In the genomic region with DNA sequence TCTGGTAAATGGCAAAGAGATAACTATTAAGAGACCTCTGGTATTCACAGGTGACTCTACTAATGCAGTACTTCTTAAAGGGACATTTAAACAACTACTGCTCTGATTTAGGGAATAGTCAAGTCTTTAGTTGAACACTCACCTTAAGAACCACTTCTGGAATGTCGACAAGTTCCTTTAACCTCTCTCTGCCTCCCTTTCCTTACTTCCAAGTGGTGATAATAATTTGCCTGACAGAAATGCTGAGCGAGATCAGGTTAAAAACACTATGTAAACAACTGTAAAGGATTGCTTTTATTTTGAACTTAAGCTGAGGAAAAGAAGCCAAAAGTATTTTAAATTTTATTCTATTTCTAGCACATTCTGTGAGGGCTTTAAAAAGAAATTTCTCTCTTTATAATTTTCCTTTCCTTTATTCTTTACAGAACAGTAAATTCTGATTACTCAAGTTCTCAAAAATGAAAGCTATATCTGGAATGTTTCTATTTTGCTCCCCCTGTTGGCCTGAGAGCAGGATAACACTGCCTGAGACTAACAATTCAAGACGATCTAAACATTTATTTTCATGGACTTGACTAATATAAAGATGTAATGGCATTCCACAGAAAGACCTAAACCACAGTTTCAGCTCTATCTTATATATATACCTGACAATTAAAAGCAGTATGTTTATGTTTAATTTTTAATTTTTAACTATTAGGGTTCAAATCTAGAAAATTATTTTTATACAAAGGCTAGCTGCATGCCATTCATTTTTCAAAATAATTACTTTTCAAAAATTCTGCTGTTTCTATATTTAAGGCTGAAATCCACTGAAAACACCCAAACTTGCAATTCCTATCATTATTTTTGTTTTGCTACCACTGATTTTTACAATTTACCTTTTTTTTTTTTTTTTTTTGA, we compare ENCODE assay signal across 2 cellular contexts.
TF ChIP-seq lines count a peak whose summit lies in the region.

No MANE protein-coding gene starts in this region.

TF ChIP-seq in SK-N-SH, 30 proteins besides CTCF, POLR2A, EP300 and RAD21 (continued from another document):
- TF ChIP-seq, protein P1, sequence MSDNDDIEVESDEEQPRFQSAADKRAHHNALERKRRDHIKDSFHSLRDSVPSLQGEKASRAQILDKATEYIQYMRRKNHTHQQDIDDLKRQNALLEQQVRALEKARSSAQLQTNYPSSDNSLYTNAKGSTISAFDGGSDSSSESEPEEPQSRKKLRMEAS (IDR thresholded peaks at IDR 0.05; ENCODE audit: low read depth), result no peak
- TF ChIP-seq POLR2AphosphoS5 (IDR thresholded peaks at IDR 0.05; ENCODE audit: low read depth, low read length), result 0 out of 2 replicates have a peak, but pooled peaks have one; percentile 0
- TF ChIP-seq RFX5 (IDR thresholded peaks at IDR 0.05; ENCODE audit: low read length), result no peak
- TF ChIP-seq JUND (IDR thresholded peaks at IDR 0.05), result 0 out of 2 replicates have a peak, but pooled peaks have one; percentile 21
- no peak for TF ChIP-seq YY1 (IDR thresholded peaks at IDR 0.05; ENCODE audit: low read depth)
- TF ChIP-seq GATA2 (CRISPR knock-in tag; IDR thresholded peaks at IDR 0.05), result no peak
- 0 out of 2 replicates have a peak, but pooled peaks have one; percentile 12 for TF ChIP-seq FOSL2 (IDR thresholded peaks at IDR 0.05; ENCODE audit: borderline replicate concordance, low read depth)
- peak; percentile 8; the same call in 1 of the 2 replicates for TF ChIP-seq TCF12 (IDR thresholded peaks at IDR 0.05)
- no peak for TF ChIP-seq FOXJ3 (CRISPR knock-in tag; IDR thresholded peaks at IDR 0.05)
- TF ChIP-seq NFIC (IDR thresholded peaks at IDR 0.05; ENCODE audit: borderline replicate concordance), result no peak
- TF ChIP-seq TEAD4 (IDR thresholded peaks at IDR 0.05; ENCODE audit: borderline replicate concordance, insufficient read depth), result 0 out of 2 replicates have a peak, but pooled peaks have one; percentile 9
- TF ChIP-seq, protein P2, sequence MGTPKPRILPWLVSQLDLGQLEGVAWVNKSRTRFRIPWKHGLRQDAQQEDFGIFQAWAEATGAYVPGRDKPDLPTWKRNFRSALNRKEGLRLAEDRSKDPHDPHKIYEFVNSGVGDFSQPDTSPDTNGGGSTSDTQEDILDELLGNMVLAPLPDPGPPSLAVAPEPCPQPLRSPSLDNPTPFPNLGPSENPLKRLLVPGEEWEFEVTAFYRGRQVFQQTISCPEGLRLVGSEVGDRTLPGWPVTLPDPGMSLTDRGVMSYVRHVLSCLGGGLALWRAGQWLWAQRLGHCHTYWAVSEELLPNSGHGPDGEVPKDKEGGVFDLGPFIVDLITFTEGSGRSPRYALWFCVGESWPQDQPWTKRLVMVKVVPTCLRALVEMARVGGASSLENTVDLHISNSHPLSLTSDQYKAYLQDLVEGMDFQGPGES (IDR thresholded peaks at IDR 0.05; ENCODE audit: low read depth, low read length), result no peak
- TF ChIP-seq, protein P3, sequence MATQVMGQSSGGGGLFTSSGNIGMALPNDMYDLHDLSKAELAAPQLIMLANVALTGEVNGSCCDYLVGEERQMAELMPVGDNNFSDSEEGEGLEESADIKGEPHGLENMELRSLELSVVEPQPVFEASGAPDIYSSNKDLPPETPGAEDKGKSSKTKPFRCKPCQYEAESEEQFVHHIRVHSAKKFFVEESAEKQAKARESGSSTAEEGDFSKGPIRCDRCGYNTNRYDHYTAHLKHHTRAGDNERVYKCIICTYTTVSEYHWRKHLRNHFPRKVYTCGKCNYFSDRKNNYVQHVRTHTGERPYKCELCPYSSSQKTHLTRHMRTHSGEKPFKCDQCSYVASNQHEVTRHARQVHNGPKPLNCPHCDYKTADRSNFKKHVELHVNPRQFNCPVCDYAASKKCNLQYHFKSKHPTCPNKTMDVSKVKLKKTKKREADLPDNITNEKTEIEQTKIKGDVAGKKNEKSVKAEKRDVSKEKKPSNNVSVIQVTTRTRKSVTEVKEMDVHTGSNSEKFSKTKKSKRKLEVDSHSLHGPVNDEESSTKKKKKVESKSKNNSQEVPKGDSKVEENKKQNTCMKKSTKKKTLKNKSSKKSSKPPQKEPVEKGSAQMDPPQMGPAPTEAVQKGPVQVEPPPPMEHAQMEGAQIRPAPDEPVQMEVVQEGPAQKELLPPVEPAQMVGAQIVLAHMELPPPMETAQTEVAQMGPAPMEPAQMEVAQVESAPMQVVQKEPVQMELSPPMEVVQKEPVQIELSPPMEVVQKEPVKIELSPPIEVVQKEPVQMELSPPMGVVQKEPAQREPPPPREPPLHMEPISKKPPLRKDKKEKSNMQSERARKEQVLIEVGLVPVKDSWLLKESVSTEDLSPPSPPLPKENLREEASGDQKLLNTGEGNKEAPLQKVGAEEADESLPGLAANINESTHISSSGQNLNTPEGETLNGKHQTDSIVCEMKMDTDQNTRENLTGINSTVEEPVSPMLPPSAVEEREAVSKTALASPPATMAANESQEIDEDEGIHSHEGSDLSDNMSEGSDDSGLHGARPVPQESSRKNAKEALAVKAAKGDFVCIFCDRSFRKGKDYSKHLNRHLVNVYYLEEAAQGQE (IDR thresholded peaks at IDR 0.05; ENCODE audit: low read depth, low read length), result no peak
- TF ChIP-seq SMC3 (IDR thresholded peaks at IDR 0.05; ENCODE audit: low read depth, low read length), result peak; percentile 78
- TF ChIP-seq GABPA (IDR thresholded peaks at IDR 0.05; ENCODE audit: low read depth), result no peak
- no peak for TF ChIP-seq FOXM1 (IDR thresholded peaks at IDR 0.05; ENCODE audit: low read depth)
- TF ChIP-seq RCOR1 (IDR thresholded peaks at IDR 0.05; ENCODE audit: low read length), result no peak

TF ChIP-seq in neural cell, 6 proteins besides CTCF, POLR2A, EP300 and RAD21 (continued from another document):
- TF ChIP-seq, protein P3 (IDR thresholded peaks at IDR 0.05; ENCODE audit: borderline replicate concordance), result no peak
- TF ChIP-seq EZH2 (IDR thresholded peaks at IDR 0.05; ENCODE audit: borderline replicate concordance, insufficient read depth, low read length, poor library complexity, severe bottlenecking), result no peak
- TF ChIP-seq POLR2AphosphoS5 (IDR thresholded peaks at IDR 0.05), result no peak
- no peak for TF ChIP-seq MXI1 (conservative IDR thresholded peaks at IDR 0.05; ENCODE audit: poor library complexity, severe bottlenecking)
- peak; percentile 83 for TF ChIP-seq SMC3 (conservative IDR thresholded peaks at IDR 0.05; ENCODE audit: poor library complexity)
